In the genomic region with DNA sequence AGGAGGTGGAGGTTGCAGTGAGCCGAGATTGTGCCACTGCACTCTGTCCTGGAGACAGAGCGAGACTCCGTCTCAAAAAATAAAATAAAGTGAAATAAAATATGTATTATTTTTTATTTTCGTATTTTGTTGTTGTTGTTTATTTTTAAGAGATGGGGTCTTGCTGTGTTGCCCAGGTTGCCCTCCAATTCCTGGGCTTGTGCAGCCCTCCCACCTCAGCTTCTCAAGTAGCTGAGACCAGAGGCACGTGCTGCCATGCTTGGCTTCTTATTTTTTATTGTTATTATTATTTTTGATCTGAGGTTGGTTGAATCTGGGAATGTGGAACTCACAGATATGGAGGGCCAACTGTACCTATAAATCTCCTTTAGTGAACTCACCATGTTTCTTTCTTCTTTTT, we compare ENCODE assay signal across 30 cellular contexts.
"Had no signal": no experiment of that assay in that cellular context is flagged by ENCODE, and none has a peak within 500 bp of the region (broad histone marks: within the 10 kb centered on the region; RNA-seq: fewer than 3 reads in every experiment).

No MANE protein-coding gene starts in this region.

- H3K4me3 Mint-ChIP-seq: immature natural killer cell; naive B cell; natural killer cell; nephron progenitor cell; neural progenitor cell; stimulated activated memory B cell treated with anti-CD40 and anti-IgM and Interleukin-4, amounts not matched to agents 10 μg/mL and 1 μg/mL and 100 μg/mL, for 72 hours; stimulated activated naive CD8-positive, alpha-beta T cell treated with anti-CD3 and anti-CD28 coated beads, Interleukin-15, amount 100 ng/mL, for 72 hours; type B pancreatic cell had no signal

- H3K27ac Mint-ChIP-seq: immature natural killer cell; natural killer cell; nephron progenitor cell; neural progenitor cell; progenitor cell of endocrine pancreas; stimulated activated memory B cell treated with anti-CD40 and anti-IgM and Interleukin-4, amounts not matched to agents 10 μg/mL and 1 μg/mL and 100 μg/mL, for 72 hours; stimulated activated naive CD8-positive, alpha-beta T cell treated with anti-CD3 and anti-CD28 coated beads, Interleukin-15, amount 100 ng/mL, for 72 hours; type B pancreatic cell had no signal

- H3K36me3 ChIP-seq: neutrophil, right atrium auricular region, uterus had no signal

- H3K27me3 Mint-ChIP-seq: naive B cell; progenitor cell of endocrine pancreas; stimulated activated memory B cell treated with anti-CD40 and anti-IgM and Interleukin-4, amounts not matched to agents 10 μg/mL and 1 μg/mL and 100 μg/mL, for 72 hours; stimulated activated naive CD8-positive, alpha-beta T cell treated with anti-CD3 and anti-CD28 coated beads, Interleukin-15, amount 100 ng/mL, for 72 hours; type B pancreatic cell had no signal

- H3K9ac ChIP-seq: neural progenitor cell had no signal

- H3K4me2 ChIP-seq: neural progenitor cell, smooth muscle cell had no signal

- H3K9me3 Mint-ChIP-seq: immature natural killer cell; naive B cell; natural killer cell; stimulated activated memory B cell treated with anti-CD40 and anti-IgM and Interleukin-4, amounts not matched to agents 10 μg/mL and 1 μg/mL and 100 μg/mL, for 72 hours; stimulated activated naive CD8-positive, alpha-beta T cell treated with anti-CD3 and anti-CD28 coated beads, Interleukin-15, amount 100 ng/mL, for 72 hours; type B pancreatic cell had no signal

- H3K4me3 ChIP-seq: left lung, lower lobe of right lung, neural progenitor cell, right atrium auricular region, right lobe of liver, smooth muscle cell, tibial nerve, uterus had no signal

- H3K27ac ChIP-seq: left lung, lower lobe of right lung, neural progenitor cell, neutrophil, right atrium auricular region, right lobe of liver, tibial nerve, uterus had no signal

- DNase-seq: hypothalamus; immature natural killer cell; kidney; left colon; left lung; lower lobe of right lung; mammary epithelial cell; mesenchymal stem cell; naive B cell; natural killer cell; nephron progenitor cell; occipital lobe; right lobe of liver; stimulated activated CD4-positive, alpha-beta T cell treated with anti-CD3 and anti-CD28 coated beads, Interleukin-1b, Interleukin-23, amount 100 ng/mL, for 48 hours; stimulated activated CD4-positive, alpha-beta T cell treated with anti-CD3 and anti-CD28 coated beads, Interleukin-2, amount 100 ng/mL, for 48 hours; stimulated activated CD4-positive, alpha-beta T cell treated with anti-CD3 and anti-CD28 coated beads, Interleukin-4, amount 100 ng/mL, for 4 hours; stimulated activated CD8-positive, alpha-beta memory T cell treated with anti-CD3 and anti-CD28 coated beads, Interleukin-4, amount 100 ng/mL, for 48 hours; stimulated activated naive CD4-positive, alpha-beta T cell treated with Interleukin-2 at 50 U/mL for 16 hours; stimulated activated naive CD8-positive, alpha-beta T cell treated with anti-CD3 and anti-CD28 coated beads, Interleukin-15, amount 100 ng/mL, for 72 hours; substantia nigra; uterus had no signal

- H3K4me1 ChIP-seq: right lobe of liver, uterus had no signal

- H3K27me3 ChIP-seq: left lung, neural progenitor cell, neutrophil, right atrium auricular region, right lobe of liver, tibial nerve, uterus had no signal

- FAIRE-seq: islet of Langerhans, kidney had no signal

- H3K9me3 ChIP-seq: left lung, lower lobe of right lung, neutrophil, right atrium auricular region, right lobe of liver, tibial nerve, uterus had no signal

- H3K36me3 Mint-ChIP-seq: natural killer cell had no signal

- H2AFZ ChIP-seq: neural progenitor cell had no signal

- ATAC-seq: left colon; left lung; lower lobe of right lung; natural killer cell; right lobe of liver; stimulated activated memory B cell treated with anti-CD40 and anti-IgM and Interleukin-4, amounts not matched to agents 10 μg/mL and 1 μg/mL and 100 μg/mL, for 72 hours; stimulated activated naive CD8-positive, alpha-beta T cell treated with anti-CD3 and anti-CD28 coated beads, Interleukin-15, amount 100 ng/mL, for 72 hours had no signal
